In the genomic region with DNA sequence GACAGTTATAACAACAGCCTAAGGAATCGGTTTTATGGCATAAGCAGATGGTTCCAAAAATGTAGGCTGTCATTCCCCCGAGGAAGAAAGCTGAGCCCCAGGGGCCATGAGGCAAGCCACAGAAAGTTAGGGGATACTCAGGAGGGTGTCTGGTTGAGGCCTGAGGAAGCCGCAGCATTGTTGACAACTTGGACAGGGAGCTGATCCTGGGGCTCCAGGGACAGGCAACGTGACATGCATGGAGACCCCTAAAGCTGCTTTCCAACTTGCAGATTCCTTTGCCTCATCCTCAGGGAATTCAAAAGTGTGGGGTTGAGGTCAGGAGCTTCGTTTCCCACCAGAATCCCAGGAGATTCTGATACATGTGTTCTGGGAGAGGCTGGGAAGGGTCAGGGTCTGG, we compare ENCODE assay signal across 32 cellular contexts. TPM values are rescaled to one million over a fixed set of nuclear protein-coding genes. Genes with fewer than 3 reads are reported as not detected.
"Had no signal": no experiment of that assay in that cellular context is flagged by ENCODE, and none has a peak within 500 bp of the region (broad histone marks: within the 10 kb centered on the region; RNA-seq: fewer than 3 reads in every experiment).

No MANE protein-coding gene starts in this region.

- H3K36me3 Mint-ChIP-seq: immature natural killer cell; mesothelial cell of epicardium; naive B cell; natural killer cell treated with Interleukin-12 subunit alpha and Interleukin-12 subunit beta and Interleukin-15 and Interleukin-18, amount 100 ng/mL, for 72 hours; stimulated activated naive B cell treated with anti-CD40 and anti-IgM and Interleukin-4, amounts not matched to agents 10 μg/mL and 1 μg/mL and 100 μg/mL, for 72 hours had no signal

- H3K4me2 ChIP-seq: smooth muscle cell had no signal

- H3K4me1 ChIP-seq: left lung, parathyroid adenoma, right atrium auricular region, right lobe of liver, stomach, testis, thyroid gland, transverse colon, upper lobe of left lung, vagina had no signal

- DNase-seq: hypothalamus; immature natural killer cell; kidney; left colon; left lung; mesendoderm; naive B cell; occipital lobe; right lobe of liver; stimulated activated CD4-positive, alpha-beta T cell treated with anti-CD3 and anti-CD28 coated beads, Interleukin-1b, Interleukin-23, amount 100 ng/mL, for 48 hours; stimulated activated CD4-positive, alpha-beta T cell treated with anti-CD3 and anti-CD28 coated beads, Interleukin-4, amount 100 ng/mL, for 1 hour; stimulated activated naive B cell treated with anti-CD40 and anti-IgM and Interleukin-4, amounts not matched to agents 10 μg/mL and 1 μg/mL and 100 μg/mL, for 72 hours; stimulated activated naive CD8-positive, alpha-beta T cell treated with anti-CD3 and anti-CD28 coated beads, Interleukin-15, Interleukin-2, amounts not matched to agents 100 U/mL and 50 U/mL, for 24 hours; stomach; testis; thyroid gland; transverse colon; upper lobe of left lung had no signal

- H3K27ac Mint-ChIP-seq: immature natural killer cell; mesothelial cell of epicardium; natural killer cell treated with Interleukin-12 subunit alpha and Interleukin-12 subunit beta and Interleukin-15 and Interleukin-18, amount 100 ng/mL, for 72 hours; progenitor cell of endocrine pancreas; stimulated activated naive B cell treated with anti-CD40 and anti-IgM and Interleukin-4, amounts not matched to agents 10 μg/mL and 1 μg/mL and 100 μg/mL, for 72 hours had no signal

- H3K4me3 Mint-ChIP-seq: immature natural killer cell; mesothelial cell of epicardium; naive B cell; natural killer cell treated with Interleukin-12 subunit alpha and Interleukin-12 subunit beta and Interleukin-15 and Interleukin-18, amount 100 ng/mL, for 72 hours; stimulated activated naive B cell treated with anti-CD40 and anti-IgM and Interleukin-4, amounts not matched to agents 10 μg/mL and 1 μg/mL and 100 μg/mL, for 72 hours had no signal

- H3K36me3 ChIP-seq: left lung, neutrophil, right atrium auricular region, right lobe of liver, stomach, thyroid gland, transverse colon, upper lobe of left lung, vagina had no signal

- H2AFZ ChIP-seq: parathyroid adenoma had no signal

- H3K27ac ChIP-seq: left lung, neutrophil, parathyroid adenoma, right atrium auricular region, right lobe of liver, stomach, testis, thyroid gland, transverse colon, upper lobe of left lung, vagina had no signal

- H3K4me1 Mint-ChIP-seq: immature natural killer cell; naive B cell; stimulated activated naive B cell treated with anti-CD40 and anti-IgM and Interleukin-4, amounts not matched to agents 10 μg/mL and 1 μg/mL and 100 μg/mL, for 72 hours had no signal

- H3K9ac ChIP-seq: parathyroid adenoma had no signal

- H3K9me3 Mint-ChIP-seq: immature natural killer cell; mesothelial cell of epicardium; natural killer cell treated with Interleukin-12 subunit alpha and Interleukin-12 subunit beta and Interleukin-15 and Interleukin-18, amount 100 ng/mL, for 72 hours had no signal

- H3K27me3 ChIP-seq: right atrium auricular region, right lobe of liver, testis, thyroid gland, upper lobe of left lung, vagina had no signal

- H3K9me3 ChIP-seq: left lung, neutrophil, right atrium auricular region, right lobe of liver, stomach, testis, thyroid gland, transverse colon, upper lobe of left lung, vagina had no signal

- H3K4me3 ChIP-seq: left lung, lung, right atrium auricular region, right lobe of liver, smooth muscle cell, stomach, testis, thyroid gland, transverse colon, upper lobe of left lung, vagina had no signal

- ATAC-seq: left colon; left lung; natural killer cell treated with Interleukin-12 subunit alpha and Interleukin-12 subunit beta and Interleukin-15 and Interleukin-18, amount 100 ng/mL, for 72 hours; right lobe of liver; stimulated activated naive B cell treated with anti-CD40 and anti-IgM and Interleukin-4, amounts not matched to agents 10 μg/mL and 1 μg/mL and 100 μg/mL, for 72 hours; stimulated activated naive CD8-positive, alpha-beta T cell treated with anti-CD3 and anti-CD28 coated beads, Interleukin-15, Interleukin-2, amounts not matched to agents 100 U/mL and 50 U/mL, for 24 hours had no signal

RNA-seq across cellular contexts. Expression of a gene that starts 20.9 kb away (rescaled TPM):
- total RNA-seq: mononuclear cell; natural killer cell treated with Interleukin-12 subunit alpha and Interleukin-12 subunit beta and Interleukin-15 and Interleukin-18, amount 100 ng/mL, for 72 hours; osteocyte; pulmonary artery endothelial cell; renal cortical epithelial cell; skeletal muscle tissue had no signal
- polyA plus RNA-seq: smooth muscle cell had no signal
